Comparison of ENCODE assay signal across 8 cellular contexts in genomic region chr12:55973598-55974307, GRCh38. TPM values are rescaled to one million over a fixed set of nuclear protein-coding genes. Genes with fewer than 3 reads are reported as not detected.
DNase-seq lines count a peak whose midpoint lies in the region; ATAC-seq, FAIRE-seq and TF ChIP-seq lines count a peak whose summit lies in the region.

A gene with protein sequence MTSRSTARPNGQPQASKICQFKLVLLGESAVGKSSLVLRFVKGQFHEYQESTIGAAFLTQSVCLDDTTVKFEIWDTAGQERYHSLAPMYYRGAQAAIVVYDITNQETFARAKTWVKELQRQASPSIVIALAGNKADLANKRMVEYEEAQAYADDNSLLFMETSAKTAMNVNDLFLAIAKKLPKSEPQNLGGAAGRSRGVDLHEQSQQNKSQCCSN (plus strand): TSS chr12:55974078. CDS start chr12:55986961, 12,883 bp downstream.

- H3K4me2 ChIP-seq in DOHH2 (ENCODE audit: low read length) (peak within 1 kb of the TSS; percentile 88), GM23248 (ENCODE audit: unreplicated experiment) (peak within 1 kb of the TSS; percentile 99), Karpas-422 (ENCODE audit: low read depth, low read length, poor library complexity, severe bottlenecking) (peak within 1 kb of the TSS; percentile 97)

- no peaks in the 10 kb centered on the region for H3K9me3 Mint-ChIP-seq in activated T-cell treated with anti-CD3 and anti-CD28 coated beads, Interleukin-2, amount 50 U/mL, for 72 hours

- peaks cover 11% of the 10 kb centered on the region for H3K4me1 Mint-ChIP-seq in activated T-cell treated with anti-CD3 and anti-CD28 coated beads, Interleukin-2, amount 50 U/mL, for 72 hours (ENCODE audit: low read depth)

- peaks cover 1 to 8% of the 10 kb centered on the region in 2 donors for H3K36me3 Mint-ChIP-seq in activated T-cell treated with anti-CD3 and anti-CD28 coated beads, Interleukin-2, amount 50 U/mL, for 72 hours (ENCODE audit: insufficient read depth in 2 of 2)

- no peak within 1 kb of the TSS for H3K4me3 Mint-ChIP-seq in activated T-cell treated with anti-CD3 and anti-CD28 coated beads, Interleukin-2, amount 50 U/mL, for 72 hours

- H2AFZ ChIP-seq in GM23248 (peak within 1 kb of the TSS; percentile 89), Karpas-422 (ENCODE audit: low read length) (peak within 1 kb of the TSS; percentile 43)

- H3K27me3 ChIP-seq in DOHH2 (ENCODE audit: control insufficient read depth, low read length) (no peaks in the 10 kb centered on the region), GM23248 (replicated peaks; ENCODE audit: insufficient read depth) (no peaks in the 10 kb centered on the region), Karpas-422 (ENCODE audit: low read length) (no peaks in the 10 kb centered on the region), esophagus squamous epithelium (no peaks in the 10 kb centered on the region), muscle layer of duodenum (ENCODE audit: low read depth, low read length) (no peaks in the 10 kb centered on the region)

- H3K27ac ChIP-seq in DOHH2 (ENCODE audit: low read depth, low read length) (peak within 1 kb of the TSS; percentile 62), GM23248 (peak within 1 kb of the TSS; percentile 96), Karpas-422 (ENCODE audit: low read length) (peak within 1 kb of the TSS; percentile 76), esophagus squamous epithelium (peak within 1 kb of the TSS; percentile 97 to 99 (median 98)), muscle layer of duodenum (ENCODE audit: low read length) (peak within 1 kb of the TSS; percentile 96)

- H3K4me1 ChIP-seq in DOHH2 (ENCODE audit: control insufficient read depth, low read length) = peaks cover 22% of the 10 kb centered on the region
- H3K4me1 ChIP-seq in GM23248 (ENCODE audit: insufficient read depth) = peaks cover 17% of the 10 kb centered on the region
- H3K4me1 ChIP-seq in Karpas-422 (ENCODE audit: low read length) = peaks cover 50% of the 10 kb centered on the region
- peaks cover 9 to 60% (median 39%) of the 10 kb centered on the region in 3 donors for H3K4me1 ChIP-seq in esophagus squamous epithelium
- H3K4me1 ChIP-seq in muscle layer of duodenum (ENCODE audit: control insufficient read depth in 1 of 2, insufficient read depth in 2 of 2, low read length in 2 of 2) = peaks cover 0 to 35% of the 10 kb centered on the region in 2 donors

- H3K27me3 Mint-ChIP-seq in activated T-cell treated with anti-CD3 and anti-CD28 coated beads, Interleukin-2, amount 50 U/mL, for 72 hours (ENCODE audit: low read depth) = no peaks in the 10 kb centered on the region

- peak within 1 kb of the TSS; percentile 99 for H3K9ac ChIP-seq in GM23248
- peak within 1 kb of the TSS; percentile 95 for H3K9ac ChIP-seq in Karpas-422 (ENCODE audit: low read length)

- H3K36me3 ChIP-seq in DOHH2 (ENCODE audit: control insufficient read depth, low read length) = peaks cover 48% of the 10 kb centered on the region
- H3K36me3 ChIP-seq in GM23248 (ENCODE audit: low read depth) = 0 out of 2 replicates have a peak, but pooled peaks cover 3% of the 10 kb centered on the region
- H3K36me3 ChIP-seq in Karpas-422 (ENCODE audit: insufficient read depth, low read length) = peaks cover 6% of the 10 kb centered on the region; the same call in 1 of the 2 replicates
- H3K36me3 ChIP-seq in esophagus squamous epithelium = peaks cover 0 to 43% (median 0%) of the 10 kb centered on the region in 3 donors
- peaks cover 0 to 8% of the 10 kb centered on the region in 2 donors for H3K36me3 ChIP-seq in muscle layer of duodenum (ENCODE audit: control insufficient read depth in 1 of 2, insufficient read depth in 2 of 2, low read length in 2 of 2)

- H3F3A ChIP-seq in DOHH2 (ENCODE audit: control insufficient read depth, insufficient read depth) = peaks cover 8% of the 10 kb centered on the region; the same call in 1 of the 2 replicates
- peaks cover 27% of the 10 kb centered on the region for H3F3A ChIP-seq in GM23248 (ENCODE audit: insufficient read depth)

- H3K27ac Mint-ChIP-seq in activated T-cell treated with anti-CD3 and anti-CD28 coated beads, Interleukin-2, amount 50 U/mL, for 72 hours = no peak within 1 kb of the TSS

- H3K79me2 ChIP-seq in DOHH2 (ENCODE audit: control insufficient read depth, low read length) (peaks cover 36% of the 10 kb centered on the region), GM23248 (ENCODE audit: insufficient read depth) (peaks cover 53% of the 10 kb centered on the region), Karpas-422 (ENCODE audit: low read length) (peaks cover 37% of the 10 kb centered on the region)

- FAIRE-seq in RCC 7860 (lab: Jason Lieb, UNC) = peak; percentile 96

- ATAC-seq in activated T-cell treated with anti-CD3 and anti-CD28 coated beads, Interleukin-2, amount 50 U/mL, for 72 hours (replicated peaks in 1 of 2) = peak; percentile 91 to 92

- WGBS in GM23248 (ENCODE audit: low coverage in 1 of 2, low lambda C conversion rate in 2 of 2, missing lambda C conversion rate in 2 of 2), 2 experiments = 0 to 2% methylated on average over 39 of the region's 39 CpGs
- WGBS in esophagus squamous epithelium, 2 donors = 1 to 2% methylated on average over 18 to 21 of the region's 39 CpGs

- peak in 3 of 4 donors; percentile 97 to 98 (median 98) for TF ChIP-seq POLR2A in esophagus squamous epithelium (IDR thresholded peaks at IDR 0.05)

- intact Hi-C loops in esophagus squamous epithelium (cut with DNase I) = no loop called here

- H4K20me1 ChIP-seq in DOHH2 (ENCODE audit: control insufficient read depth, insufficient read depth, low read depth, low read length) (no peaks in the 10 kb centered on the region; the same call in 1 of the 2 replicates), GM23248 (ENCODE audit: insufficient read depth) (no peaks in the 10 kb centered on the region), Karpas-422 (ENCODE audit: insufficient read depth, low read depth, low read length) (no peaks in the 10 kb centered on the region)

- H3K9me3 ChIP-seq in DOHH2 (ENCODE audit: control insufficient read depth, insufficient read depth, low read length) (no peaks in the 10 kb centered on the region), GM23248 (ENCODE audit: low read depth) (no peaks in the 10 kb centered on the region), Karpas-422 (ENCODE audit: low read length) (no peaks in the 10 kb centered on the region), esophagus squamous epithelium (no peaks in the 10 kb centered on the region), muscle layer of duodenum (ENCODE audit: control insufficient read depth in 1 of 2, low read length in 2 of 2) (no peaks in the 10 kb centered on the region)

- no peaks in the 10 kb centered on the region for H3K9me2 ChIP-seq in DOHH2 (replicated peaks; ENCODE audit: control insufficient read depth, low read length)
- no peaks in the 10 kb centered on the region for H3K9me2 ChIP-seq in GM23248 (ENCODE audit: insufficient read depth)
- no peaks in the 10 kb centered on the region for H3K9me2 ChIP-seq in Karpas-422 (replicated peaks; ENCODE audit: insufficient read depth, low read length)

- TF ChIP-seq CTCF in DOHH2 (IDR thresholded peaks at IDR 0.05; ENCODE audit: low read depth, low read length, poor library complexity, severe bottlenecking) (no peak), esophagus squamous epithelium (IDR thresholded peaks at IDR 0.05) (peak in 5 of 6 experiments; percentile 21 to 91 (median 51))

- DNase-seq in GM23248 = peak; percentile 100
- peak; percentile 100 for DNase-seq in Karpas-422
- peak; percentile 100 for DNase-seq in RCC 7860 (ENCODE audit: low spot score)
- peak; percentile 96 to 99 for DNase-seq in activated T-cell treated with anti-CD3 and anti-CD28 coated beads, Interleukin-2, amount 50 U/mL, for 72 hours
- peak; percentile 99 for DNase-seq in esophagus squamous epithelium (lab: John Stamatoyannopoulos, UW)
- peak; percentile 97 to 99 for DNase-seq in stimulated activated CD8-positive, alpha-beta memory T cell treated with anti-CD3 and anti-CD28 coated beads, Interleukin-7, amount 100 ng/mL, for 4 hours (ENCODE audit: low read depth in 2 of 2)

- in situ Hi-C loops in GM23248 (cut with MboI) = no loop called here

- H3K4me3 ChIP-seq in DOHH2 (ENCODE audit: low read length) (peak within 1 kb of the TSS; percentile 89), GM23248 (peak within 1 kb of the TSS; percentile 97), Karpas-422 (ENCODE audit: low read length) (peak within 1 kb of the TSS; percentile 94), esophagus squamous epithelium (peak within 1 kb of the TSS; percentile 77 to 99 (median 94)), muscle layer of duodenum (ENCODE audit: low read depth in 1 of 2, low read length in 2 of 2) (peak within 1 kb of the TSS; percentile 83 to 98)

RNA-seq across cellular contexts. Expression of the gene that starts here (rescaled TPM):
- total RNA-seq in GM23248 (2014; rRNA removed; shearing (Covaris generic)) = 47.0 and 58.6 TPM in 2 replicates
- polyA plus RNA-seq in GM23248 (2016; fragmentation: Nextera tagmentation; extraction: Ambion mirVana) = 65.8 and 66.6 TPM in 2 replicates
- 43.8 and 62.4 TPM in 2 replicates for total RNA-seq in Karpas-422 (2014; rRNA removed; shearing (Covaris generic); ENCODE audit: low replicate concordance)
- total RNA-seq in activated T-cell treated with anti-CD3 and anti-CD28 coated beads, Interleukin-2, amount 50 U/mL, for 72 hours = 10 to 100 TPM; 49.4 to 56.6 TPM
- total RNA-seq in esophagus squamous epithelium = 10 to 100 TPM; 78.2 to 94.2 (median 86.4) TPM

Comparison
In these comparisons a context has a peak if more than half of its experiments do, and no peak if none do; other contexts are left out.
1. Peak in every context shown above with its lines: DNase-seq, ATAC-seq, H3K4me3 ChIP-seq and H3K27ac ChIP-seq.